14 cellular contexts compared by ENCODE assay signal in the genomic region with DNA sequence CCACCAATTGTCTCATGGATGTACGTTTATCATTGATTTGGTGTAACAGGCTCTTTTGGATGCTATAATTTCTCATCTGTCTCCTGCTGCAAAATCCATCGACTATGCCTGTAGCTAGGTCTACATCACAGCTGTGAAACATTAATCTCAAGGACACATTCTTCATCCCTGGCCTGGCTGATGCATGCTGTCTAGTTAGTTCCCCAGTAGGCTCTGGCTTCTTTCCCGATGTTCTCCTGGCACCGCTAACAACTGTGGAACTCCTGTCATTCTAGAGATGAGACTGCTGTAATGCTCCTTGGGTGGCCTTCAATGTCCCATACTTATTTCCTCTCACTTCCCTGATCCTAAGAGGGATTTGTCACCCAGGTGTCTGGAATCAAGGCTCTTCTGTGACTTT.
DNase-seq lines count a peak whose midpoint lies in the region; TF ChIP-seq lines count a peak whose summit lies in the region.
"Had no signal": no experiment of that assay in that cellular context is flagged by ENCODE, and none has a peak within 500 bp of the region (broad histone marks: within the 10 kb centered on the region; RNA-seq: fewer than 3 reads in every experiment).

No MANE protein-coding gene starts in this region.

- peaks cover 4% of the 10 kb centered on the region for H3F3A ChIP-seq in SK-N-SH (replicated peaks; ENCODE audit: insufficient read depth)

- POLR2A ChIA-PET in SK-N-SH (lab: Yijun Ruan, JAX), result no interaction called here

- TF ChIP-seq CTCF in SK-N-SH (IDR thresholded peaks at IDR 0.05), result no peak
- TF ChIP-seq CTCF in fibroblast of the aortic adventitia (IDR thresholded peaks at IDR 0.05; ENCODE audit: insufficient read depth, low read length), result no peak
- TF ChIP-seq CTCF in ovary (IDR thresholded peaks at IDR 0.05), result no peak
- no peak for TF ChIP-seq CTCF in sigmoid colon (IDR thresholded peaks at IDR 0.05)
- no peak for TF ChIP-seq CTCF in lower leg skin (IDR thresholded peaks at IDR 0.05)

- H3K9me2 ChIP-seq in SK-N-SH, result no peaks in the 10 kb centered on the region

- no peak overlapping the region for H3K4me2 ChIP-seq in SK-N-SH

- in situ Hi-C loops in G401 (cut with HindIII; ENCODE audit: low sequenced_read_pairs), result no loop called here

- TF ChIP-seq RAD21 in SK-N-SH (IDR thresholded peaks at IDR 0.05; ENCODE audit: low read length), result no peak

- H3K4me1 ChIP-seq in SK-N-SH (ENCODE audit: control insufficient read depth in 1 of 2, insufficient read depth in 2 of 2, low read depth in 1 of 2, low read length in 1 of 2) (peaks cover 4 to 35% of the 10 kb centered on the region in 2 experiments; a peak in 3 of 4 replicates), ovary (ENCODE audit: insufficient read depth) (peaks cover 4% of the 10 kb centered on the region), sigmoid colon (no peaks in the 10 kb centered on the region)

- H3K4me3 ChIP-seq in SK-N-SH (ENCODE audit: low read depth in 2 of 2, low read length in 1 of 2), result no peak overlapping the region
- H3K4me3 ChIP-seq in fibroblast of the aortic adventitia (ENCODE audit: low read depth, low read length), result no peak overlapping the region
- no peak overlapping the region for H3K4me3 ChIP-seq in ovary
- H3K4me3 ChIP-seq in sigmoid colon, result no peak overlapping the region
- H3K4me3 ChIP-seq in lower leg skin (ENCODE audit: low read depth, poor library complexity, severe bottlenecking), result no peak overlapping the region

- no peaks in the 10 kb centered on the region for H4K20me1 ChIP-seq in SK-N-SH (ENCODE audit: insufficient read depth)

- TF ChIP-seq POLR2A in ovary (IDR thresholded peaks at IDR 0.05), result no peak
- no peak for TF ChIP-seq POLR2A in sigmoid colon (IDR thresholded peaks at IDR 0.05)
- TF ChIP-seq POLR2A in lower leg skin (IDR thresholded peaks at IDR 0.05), result no peak

- no peaks in the 10 kb centered on the region for H3K79me2 ChIP-seq in SK-N-SH (ENCODE audit: insufficient read depth)

- no peak for TF ChIP-seq EP300 in SK-N-SH (IDR thresholded peaks at IDR 0.05; ENCODE audit: borderline replicate concordance in 1 of 2, low read depth in 1 of 2, low read length in 1 of 2)
- no peak for TF ChIP-seq EP300 in ovary (IDR thresholded peaks at IDR 0.05)
- TF ChIP-seq EP300 in sigmoid colon (IDR thresholded peaks at IDR 0.05), result no peak

- intact Hi-C loops in ovary (cut with DNase I) (no loop called here), sigmoid colon (cut with DNase I) (no loop called here), lower leg skin (cut with DNase I; ENCODE audit: low total_unique reads) (no loop called here)

- DNase-seq in G401 (ENCODE audit: low spot score) (peak; percentile 3), SK-N-SH (no peak), fibroblast of the aortic adventitia (ENCODE audit: low read depth) (peak; percentile 67), ovary (peak; percentile 37 to 68 (median 64)), sigmoid colon (no peak), lower leg skin (ENCODE audit: low spot score in 2 of 2) (no peak)
- no peak for DNase-seq in stimulated activated CD4-positive, alpha-beta T cell treated with anti-CD3 and anti-CD28 coated beads, Interleukin-2, amount 100 ng/mL, for 24 hours
- no peak for DNase-seq in activated effector memory CD4-positive, alpha-beta T cell treated with anti-CD3 and anti-CD28 coated beads, Interleukin-2, amount 50 U/mL, for 16 hours
- DNase-seq: activated CD4-positive, alpha-beta T cell treated with anti-CD3 and anti-CD28 coated beads for 36 hours; activated naive CD4-positive, alpha-beta T cell treated with anti-CD3 and anti-CD28 coated beads, Interleukin-2, amount 10 ng/mL, durations not matched to agents 7 days and 5 days; left colon; naive B cell; NCI-H82; stimulated activated CD4-positive, alpha-beta T cell treated with anti-CD3 and anti-CD28 coated beads, Interleukin-1b, Interleukin-23, amount 100 ng/mL, for 48 hours had no signal

- H3K36me3 ChIP-seq in SK-N-SH (replicated peaks in 1 of 2; ENCODE audit: control insufficient read depth in 1 of 2, insufficient read depth in 2 of 2, low read length in 1 of 2) (no peaks in the 10 kb centered on the region), ovary (no peaks in the 10 kb centered on the region), sigmoid colon (no peaks in the 10 kb centered on the region)

- H3K27ac ChIP-seq in SK-N-SH (ENCODE audit: low read depth in 2 of 2, low read length in 1 of 2) (no peak overlapping the region), ovary (no peak overlapping the region), sigmoid colon (no peak overlapping the region)

- no peak overlapping the region for H3K9ac ChIP-seq in SK-N-SH

- H3K9me3 ChIP-seq in SK-N-SH (peaks cover 2% of the 10 kb centered on the region; the same call in 1 of the 2 replicates), ovary (no peaks in the 10 kb centered on the region), sigmoid colon (no peaks in the 10 kb centered on the region)

- WGBS in SK-N-SH (ENCODE audit: low lambda C conversion rate), result 65% methylated on average over 4 of the region's 4 CpGs
- WGBS in ovary, 3 donors, result 7 to 16% (median 9%) methylated on average over 4 of the region's 4 CpGs
- 75 to 82% methylated on average over 4 of the region's 4 CpGs for WGBS in sigmoid colon, 2 donors
- WGBS in lower leg skin, 2 donors, result 35 to 37% methylated on average over 4 of the region's 4 CpGs

- CTCF ChIA-PET in SK-N-SH (lab: Yijun Ruan, JAX), result interaction anchor here (1.5 kb wide), 1 partner anchor 10 kb away, joined by 3 read pairs; no protein-coding TSS in a partner anchor

- no peaks in the 10 kb centered on the region for H3K27me3 ChIP-seq in SK-N-SH (ENCODE audit: insufficient read depth)
- H3K27me3 ChIP-seq in ovary, result no peaks in the 10 kb centered on the region
- H3K27me3 ChIP-seq in sigmoid colon, result no peaks in the 10 kb centered on the region

- no peak overlapping the region for H2AFZ ChIP-seq in SK-N-SH (ENCODE audit: low read depth)

TF ChIP-seq in SK-N-SH, 30 proteins besides CTCF, POLR2A, EP300 and RAD21:
- TF ChIP-seq, protein P1, sequence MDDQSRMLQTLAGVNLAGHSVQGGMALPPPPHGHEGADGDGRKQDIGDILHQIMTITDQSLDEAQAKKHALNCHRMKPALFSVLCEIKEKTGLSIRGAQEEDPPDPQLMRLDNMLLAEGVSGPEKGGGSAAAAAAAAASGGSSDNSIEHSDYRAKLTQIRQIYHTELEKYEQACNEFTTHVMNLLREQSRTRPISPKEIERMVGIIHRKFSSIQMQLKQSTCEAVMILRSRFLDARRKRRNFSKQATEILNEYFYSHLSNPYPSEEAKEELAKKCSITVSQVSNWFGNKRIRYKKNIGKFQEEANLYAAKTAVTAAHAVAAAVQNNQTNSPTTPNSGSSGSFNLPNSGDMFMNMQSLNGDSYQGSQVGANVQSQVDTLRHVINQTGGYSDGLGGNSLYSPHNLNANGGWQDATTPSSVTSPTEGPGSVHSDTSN (IDR thresholded peaks at IDR 0.05), result peak; percentile 47
- TF ChIP-seq, protein P2, sequence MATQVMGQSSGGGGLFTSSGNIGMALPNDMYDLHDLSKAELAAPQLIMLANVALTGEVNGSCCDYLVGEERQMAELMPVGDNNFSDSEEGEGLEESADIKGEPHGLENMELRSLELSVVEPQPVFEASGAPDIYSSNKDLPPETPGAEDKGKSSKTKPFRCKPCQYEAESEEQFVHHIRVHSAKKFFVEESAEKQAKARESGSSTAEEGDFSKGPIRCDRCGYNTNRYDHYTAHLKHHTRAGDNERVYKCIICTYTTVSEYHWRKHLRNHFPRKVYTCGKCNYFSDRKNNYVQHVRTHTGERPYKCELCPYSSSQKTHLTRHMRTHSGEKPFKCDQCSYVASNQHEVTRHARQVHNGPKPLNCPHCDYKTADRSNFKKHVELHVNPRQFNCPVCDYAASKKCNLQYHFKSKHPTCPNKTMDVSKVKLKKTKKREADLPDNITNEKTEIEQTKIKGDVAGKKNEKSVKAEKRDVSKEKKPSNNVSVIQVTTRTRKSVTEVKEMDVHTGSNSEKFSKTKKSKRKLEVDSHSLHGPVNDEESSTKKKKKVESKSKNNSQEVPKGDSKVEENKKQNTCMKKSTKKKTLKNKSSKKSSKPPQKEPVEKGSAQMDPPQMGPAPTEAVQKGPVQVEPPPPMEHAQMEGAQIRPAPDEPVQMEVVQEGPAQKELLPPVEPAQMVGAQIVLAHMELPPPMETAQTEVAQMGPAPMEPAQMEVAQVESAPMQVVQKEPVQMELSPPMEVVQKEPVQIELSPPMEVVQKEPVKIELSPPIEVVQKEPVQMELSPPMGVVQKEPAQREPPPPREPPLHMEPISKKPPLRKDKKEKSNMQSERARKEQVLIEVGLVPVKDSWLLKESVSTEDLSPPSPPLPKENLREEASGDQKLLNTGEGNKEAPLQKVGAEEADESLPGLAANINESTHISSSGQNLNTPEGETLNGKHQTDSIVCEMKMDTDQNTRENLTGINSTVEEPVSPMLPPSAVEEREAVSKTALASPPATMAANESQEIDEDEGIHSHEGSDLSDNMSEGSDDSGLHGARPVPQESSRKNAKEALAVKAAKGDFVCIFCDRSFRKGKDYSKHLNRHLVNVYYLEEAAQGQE (IDR thresholded peaks at IDR 0.05; ENCODE audit: low read depth, low read length), result no peak
- TF ChIP-seq EZH2phosphoT487 (IDR thresholded peaks at IDR 0.05; ENCODE audit: borderline replicate concordance, low read depth) (no peak), TCF12 (IDR thresholded peaks at IDR 0.05) (peak; percentile 46; the same call in 1 of the 2 replicates), FOSL2 (IDR thresholded peaks at IDR 0.05; ENCODE audit: borderline replicate concordance, low read depth) (no peak), RXRA (IDR thresholded peaks at IDR 0.05; ENCODE audit: borderline replicate concordance, low read depth) (no peak)

Comparison
In these comparisons a context has a peak if more than half of its experiments do, and no peak if none do; other contexts are left out.
1. DNase-seq: peak in G401 (single experiment), fibroblast of the aortic adventitia (single experiment) and ovary (5 of 5); none in SK-N-SH (single experiment), stimulated activated CD4-positive, alpha-beta T cell treated with anti-CD3 and anti-CD28 coated beads, Interleukin-2, amount 100 ng/mL, for 24 hours (0 of 2), activated effector memory CD4-positive, alpha-beta T cell treated with anti-CD3 and anti-CD28 coated beads, Interleukin-2, amount 50 U/mL, for 16 hours (single experiment), sigmoid colon (single experiment) and lower leg skin (0 of 2).